ENCODE assay signal across 10 cellular contexts in the genomic region with DNA sequence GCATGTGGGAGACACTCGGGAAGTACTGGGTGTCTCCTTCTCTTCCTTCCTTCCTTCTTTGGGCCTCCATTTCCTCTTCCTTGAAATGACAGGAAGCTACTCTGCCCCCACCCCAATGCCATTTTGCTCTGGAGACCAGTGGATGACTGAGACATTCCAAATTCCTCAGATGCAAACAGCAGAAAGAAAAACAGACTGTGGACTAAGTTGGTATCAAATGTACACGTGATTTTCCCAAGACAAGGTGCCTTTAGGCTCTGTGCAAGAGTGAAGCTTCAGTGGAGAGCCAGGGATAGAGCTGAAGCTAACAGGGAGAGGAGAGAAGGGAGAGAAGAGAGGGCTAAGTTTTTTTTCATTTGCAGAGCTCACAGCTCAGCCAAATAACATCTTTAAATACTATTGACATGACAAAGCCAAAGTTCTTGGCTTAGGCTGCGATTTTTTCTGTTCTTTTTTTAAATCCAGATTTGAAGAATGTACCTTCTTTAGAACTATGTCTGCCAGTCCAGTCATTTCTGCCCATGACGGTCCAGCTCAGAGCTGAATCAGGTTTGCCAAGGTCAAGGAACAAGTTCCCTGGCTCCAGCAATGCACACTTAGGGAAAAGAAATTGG.
DNase-seq lines count a peak whose midpoint lies in the region; ATAC-seq and TF ChIP-seq lines count a peak whose summit lies in the region.
"Had no signal": no experiment of that assay in that cellular context is flagged by ENCODE, and none has a peak within 500 bp of the region (broad histone marks: within the 10 kb centered on the region; RNA-seq: fewer than 3 reads in every experiment).

No MANE protein-coding gene starts in this region.

- H3K27ac Mint-ChIP-seq in chondrocyte (ENCODE audit: unreplicated experiment) (peak overlapping the region; percentile 85), nephron (peak overlapping the region; percentile 63 to 77 (median 66))

- H3K9me3 Mint-ChIP-seq in chondrocyte (ENCODE audit: low read depth) (no peaks in the 10 kb centered on the region), nephron (no peaks in the 10 kb centered on the region)

- no peaks in the 10 kb centered on the region for H3K27me3 Mint-ChIP-seq in chondrocyte (ENCODE audit: low read depth)
- peaks cover 3% of the 10 kb centered on the region for H3K27me3 Mint-ChIP-seq in nephron (ENCODE audit: low read depth)

- TF ChIP-seq CTCF in AG10803 (conservative IDR thresholded peaks at IDR 0.05; ENCODE audit: low read length) (no peak), chondrocyte (IDR thresholded peaks at IDR 0.05) (no peak), nephron (IDR thresholded peaks at IDR 0.05; ENCODE audit: unreplicated experiment in 3 of 3) (no peak), GM20000 (IDR thresholded peaks at IDR 0.05; ENCODE audit: extremely low read depth, missing control alignments) (no peak)

- DNase-seq in AG10803 (ENCODE audit: low read depth) (peak; percentile 88), HS-5 (ENCODE audit: low read depth) (peak; percentile 15), chondrocyte (ENCODE audit: low spot score) (no peak), superior temporal gyrus (ENCODE audit: extremely low spot score) (no peak), GM20000 (ENCODE audit: low spot score) (no peak)
- DNase-seq in stimulated activated CD4-positive, alpha-beta T cell treated with anti-CD3 and anti-CD28 coated beads, Interleukin-2, amount 100 ng/mL, for 24 hours = no peak
- DNase-seq: GF-D8, NCI-H1436 had no signal

- ATAC-seq in HG03025 (IDR thresholded peaks at IDR 0.05; ENCODE audit: low FRiP score, unreplicated experiment) = no peak

- H3K36me3 Mint-ChIP-seq in chondrocyte (ENCODE audit: low read depth) (no peaks in the 10 kb centered on the region), nephron (ENCODE audit: low read depth) (no peaks in the 10 kb centered on the region)

- H3K4me3 Mint-ChIP-seq in chondrocyte (ENCODE audit: unreplicated experiment) = no peak overlapping the region
- H3K4me3 Mint-ChIP-seq in nephron = no peak overlapping the region

- no peak overlapping the region for H3K4me3 ChIP-seq in AG10803 (ENCODE audit: low read length)

- peaks cover 59% of the 10 kb centered on the region for H3K4me1 Mint-ChIP-seq in chondrocyte (ENCODE audit: low read depth)
- peaks cover 15% of the 10 kb centered on the region for H3K4me1 Mint-ChIP-seq in nephron

Comparison
In these comparisons a context has a peak if more than half of its experiments do, and no peak if none do; other contexts are left out.
1. DNase-seq: peak in AG10803 (single experiment) and HS-5 (single experiment); none in chondrocyte (single experiment), superior temporal gyrus (single experiment), GM20000 (single experiment) and stimulated activated CD4-positive, alpha-beta T cell treated with anti-CD3 and anti-CD28 coated beads, Interleukin-2, amount 100 ng/mL, for 24 hours (0 of 2).